Comparison of ENCODE assay signal across 20 cellular contexts in the genomic region with DNA sequence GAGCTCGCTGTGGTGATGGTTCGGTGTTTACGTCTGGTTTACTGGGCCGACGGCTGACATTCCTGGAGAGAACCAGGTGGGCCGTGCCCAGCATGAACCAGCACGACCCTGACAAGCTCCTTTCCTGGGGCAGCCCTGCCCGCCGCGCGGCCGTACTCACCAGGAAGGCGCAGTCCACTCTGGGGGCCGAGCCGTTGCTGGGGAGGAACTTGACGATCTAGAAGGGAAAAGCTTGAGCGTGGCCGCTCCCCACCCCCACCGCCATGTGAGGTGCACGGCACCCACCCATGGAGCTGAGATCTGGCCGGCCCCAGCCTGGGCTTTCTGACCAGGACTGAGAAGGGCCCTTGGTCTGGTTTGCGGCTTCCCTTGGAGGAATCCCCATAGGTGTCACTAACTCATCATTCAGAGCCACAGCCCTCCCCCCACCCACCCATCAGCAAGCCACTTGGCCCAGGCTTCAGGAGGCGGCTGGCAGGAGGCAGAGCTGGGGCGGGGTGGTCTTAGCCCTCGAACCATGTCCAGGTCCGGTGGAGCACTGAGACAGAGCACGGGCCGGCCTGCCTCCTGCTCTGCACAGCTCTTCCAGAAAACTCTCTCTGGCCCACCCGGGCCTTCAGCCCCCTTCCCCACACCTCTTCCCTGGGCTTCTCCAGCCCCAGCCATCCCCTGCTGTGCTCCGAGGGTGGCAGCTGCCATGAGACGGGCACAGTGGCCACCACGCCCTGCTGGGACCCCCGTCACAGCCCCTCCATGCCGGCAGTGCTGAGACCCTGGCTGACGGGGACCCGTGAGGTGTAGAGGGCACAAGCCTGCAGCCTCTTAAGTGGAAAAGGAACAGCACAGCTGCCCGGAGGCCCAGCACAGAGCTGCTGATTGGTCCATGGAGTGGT. TPM values are rescaled to one million over a fixed set of nuclear protein-coding genes. Genes with fewer than 3 reads are reported as not detected.
DNase-seq lines count a peak whose midpoint lies in the region; ATAC-seq, FAIRE-seq and TF ChIP-seq lines count a peak whose summit lies in the region.
"Had no signal": no experiment of that assay in that cellular context is flagged by ENCODE, and none has a peak within 500 bp of the region (broad histone marks: within the 10 kb centered on the region; RNA-seq: fewer than 3 reads in every experiment).

No MANE protein-coding gene starts in this region.

- H3F3A ChIP-seq in GM23248 (ENCODE audit: insufficient read depth) = no peaks in the 10 kb centered on the region

- H3K9me3 ChIP-seq in right lobe of liver (no peaks in the 10 kb centered on the region), HepG2 (ENCODE audit: low read length) (no peaks in the 10 kb centered on the region), endodermal cell (ENCODE audit: control insufficient read depth, low read length) (no peaks in the 10 kb centered on the region), osteoblast (ENCODE audit: low read depth, low read length) (no peaks in the 10 kb centered on the region), GM23248 (ENCODE audit: low read depth) (no peaks in the 10 kb centered on the region)
- H3K9me3 ChIP-seq: Caco-2 had no signal

- intact Hi-C loops in right lobe of liver (cut with DNase I) (no loop called here), HepG2 (cut with micrococcal nuclease; ENCODE audit: unreplicated experiment) (no loop called here)

- ATAC-seq in right lobe of liver (no peak), HepG2 (no peak)
- ATAC-seq in stimulated activated effector memory CD8-positive, alpha-beta T cell treated with anti-CD3 and anti-CD28 coated beads, Interleukin-12 subunit alpha, Interleukin-12 subunit beta, amount 100 ng/mL, for 72 hours = no peak
- ATAC-seq: naive thymus-derived CD8-positive, alpha-beta T cell; Panc1 had no signal

- no peak overlapping the region for H3K4me2 ChIP-seq in HepG2 (ENCODE audit: low read depth, low read length)
- no peak overlapping the region for H3K4me2 ChIP-seq in osteoblast (ENCODE audit: insufficient read depth, low read length)
- no peak overlapping the region for H3K4me2 ChIP-seq in GM23248 (ENCODE audit: unreplicated experiment)

- peaks cover 7% of the 10 kb centered on the region for H3K9me3 Mint-ChIP-seq in endodermal cell
- H3K9me3 Mint-ChIP-seq in stimulated activated effector memory CD8-positive, alpha-beta T cell treated with anti-CD3 and anti-CD28 coated beads, Interleukin-12 subunit alpha, Interleukin-12 subunit beta, amount 100 ng/mL, for 72 hours = no peaks in the 10 kb centered on the region
- H3K9me3 Mint-ChIP-seq: immature natural killer cell had no signal

- POLR2A ChIA-PET in HepG2 (lab: Yijun Ruan, JAX) = no interaction called here

- BruUV-seq in HepG2 (replicated peaks; lab: Mats Ljungman, UMichigan) = no TSS peak

- H3K4me3 ChIP-seq in right lobe of liver (no peak overlapping the region), HepG2 (replicated peaks in 1 of 3; ENCODE audit: insufficient read depth in 1 of 3, low read depth in 2 of 3, low read length in 3 of 3) (no peak overlapping the region), endodermal cell (ENCODE audit: low read length) (no peak overlapping the region), osteoblast (ENCODE audit: insufficient read depth, low read length) (no peak overlapping the region), GM23248 (no peak overlapping the region)
- H3K4me3 ChIP-seq: SK-N-MC had no signal

- H3K4me1 ChIP-seq in right lobe of liver (peaks cover 0 to 14% (median 6%) of the 10 kb centered on the region in 4 donors), HepG2 (ENCODE audit: insufficient read depth, low read length) (no peaks in the 10 kb centered on the region), endodermal cell (ENCODE audit: control insufficient read depth, insufficient read depth, low read length) (no peaks in the 10 kb centered on the region), osteoblast (ENCODE audit: insufficient read depth, low read length) (peaks cover 4% of the 10 kb centered on the region), GM23248 (ENCODE audit: insufficient read depth) (no peaks in the 10 kb centered on the region)
- H3K4me1 ChIP-seq: Caco-2 had no signal

- H3K27ac ChIP-seq in right lobe of liver = no peak overlapping the region
- H3K27ac ChIP-seq in HepG2 (ENCODE audit: extremely low read length, insufficient read depth, low read length) = no peak overlapping the region
- H3K27ac ChIP-seq in endodermal cell (ENCODE audit: low read depth, low read length) = no peak overlapping the region
- H3K27ac ChIP-seq in osteoblast (ENCODE audit: low read depth, low read length) = no peak overlapping the region
- no peak overlapping the region for H3K27ac ChIP-seq in GM23248
- H3K27ac ChIP-seq: SK-N-MC had no signal

- peak in 2 of 3 donors; percentile 40 for DNase-seq in right lobe of liver
- DNase-seq in HepG2 (ENCODE audit: low spot score) = no peak
- DNase-seq in endodermal cell = peak; percentile 41
- peak; percentile 66 for DNase-seq in osteoblast (ENCODE audit: insufficient read length, low spot score, missing footprints)
- no peak for DNase-seq in amygdala (lab: John Stamatoyannopoulos, UW)
- DNase-seq in stimulated activated effector memory CD8-positive, alpha-beta T cell treated with anti-CD3 and anti-CD28 coated beads, Interleukin-12 subunit alpha, Interleukin-12 subunit beta, amount 100 ng/mL, for 72 hours (ENCODE audit: low spot score in 2 of 2) = no peak
- DNase-seq in GM23248 = no peak
- DNase-seq: immature natural killer cell, KG1, mammary epithelial cell, NCI-H2029, substantia nigra, T-helper 9 cell had no signal

- H3K9ac ChIP-seq in HepG2 (ENCODE audit: insufficient read depth, low read depth, low read length) (no peak overlapping the region), endodermal cell (ENCODE audit: extremely low read depth, low read length, poor library complexity, severe bottlenecking) (no peak overlapping the region), GM23248 (no peak overlapping the region)

- H3K79me2 ChIP-seq in HepG2 (ENCODE audit: insufficient read depth, low read length) = no peaks in the 10 kb centered on the region
- no peaks in the 10 kb centered on the region for H3K79me2 ChIP-seq in osteoblast (ENCODE audit: insufficient read depth, low read length)
- no peaks in the 10 kb centered on the region for H3K79me2 ChIP-seq in GM23248 (ENCODE audit: insufficient read depth)

- peaks cover 17% of the 10 kb centered on the region for H3K36me3 Mint-ChIP-seq in endodermal cell (ENCODE audit: low read depth)
- no peaks in the 10 kb centered on the region for H3K36me3 Mint-ChIP-seq in stimulated activated effector memory CD8-positive, alpha-beta T cell treated with anti-CD3 and anti-CD28 coated beads, Interleukin-12 subunit alpha, Interleukin-12 subunit beta, amount 100 ng/mL, for 72 hours
- H3K36me3 Mint-ChIP-seq: immature natural killer cell; naive thymus-derived CD8-positive, alpha-beta T cell had no signal

- CTCF ChIA-PET in HepG2 (lab: Yijun Ruan, JAX; ENCODE audit: low intra/inter-chr PET ratio, low total read pairs) = no interaction called here

- TF ChIP-seq POLR2A in right lobe of liver (IDR thresholded peaks at IDR 0.05) (no peak), HepG2 (IDR thresholded peaks at IDR 0.05; ENCODE audit: insufficient read depth in 1 of 2, low read depth in 2 of 2, low read length in 2 of 2) (no peak)

- TF ChIP-seq CTCF in right lobe of liver (IDR thresholded peaks at IDR 0.05) (no peak), HepG2 (CRISPR knock-in tag; IDR thresholded peaks at IDR 0.05) (no peak), endodermal cell (conservative IDR thresholded peaks at IDR 0.05) (no peak), osteoblast (IDR thresholded peaks at IDR 0.05; ENCODE audit: extremely low read depth, low read depth, low read length) (no peak)

- peaks cover 7% of the 10 kb centered on the region for H3K27me3 Mint-ChIP-seq in endodermal cell (ENCODE audit: insufficient read depth)
- H3K27me3 Mint-ChIP-seq: naive thymus-derived CD8-positive, alpha-beta T cell had no signal

- in situ Hi-C loops in HepG2 (cut with HindIII; ENCODE audit: extremely low pct_ligation_motif_present, low pct_unique_long_range_greater_than_20kb) = no loop called here
- in situ Hi-C loops in GM23248 (cut with MboI) = no loop called here

- no peak for TF ChIP-seq RAD21 in HepG2 (CRISPR knock-in tag; IDR thresholded peaks at IDR 0.05)

- H3K27me3 ChIP-seq in right lobe of liver = no peaks in the 10 kb centered on the region
- no peaks in the 10 kb centered on the region for H3K27me3 ChIP-seq in HepG2 (ENCODE audit: control insufficient read depth in 1 of 2, insufficient read depth in 2 of 2, low read length in 2 of 2)
- H3K27me3 ChIP-seq in endodermal cell (ENCODE audit: control insufficient read depth, insufficient read depth, low read length, poor library complexity, severe bottlenecking) = no peaks in the 10 kb centered on the region
- peaks cover 6% of the 10 kb centered on the region for H3K27me3 ChIP-seq in osteoblast (ENCODE audit: insufficient read depth, low read length)
- no peaks in the 10 kb centered on the region for H3K27me3 ChIP-seq in GM23248 (replicated peaks; ENCODE audit: insufficient read depth)

- no peaks in the 10 kb centered on the region for H3K9me2 ChIP-seq in GM23248 (ENCODE audit: insufficient read depth)

- no peak for TF ChIP-seq EP300 in HepG2 (IDR thresholded peaks at IDR 0.05; ENCODE audit: low read depth in 2 of 2, low read length in 2 of 2)
- TF ChIP-seq EP300 in HepG2 (CRISPR knock-in tag; IDR thresholded peaks at IDR 0.05; ENCODE audit: borderline replicate concordance) = no peak

- no peak for FAIRE-seq in HepG2 (lab: Jason Lieb, UNC)
- FAIRE-seq: endometrium had no signal

- 89% methylated on average over 5 of the region's 37 CpGs for WGBS in right lobe of liver (ENCODE audit: insufficient coverage, low coverage, low lambda C conversion rate, missing lambda C conversion rate)
- WGBS in HepG2 (ENCODE audit: low lambda C conversion rate) = 87% methylated on average over 22 of the region's 37 CpGs
- WGBS in endodermal cell (ENCODE audit: insufficient coverage in 1 of 2, insufficient read length in 1 of 2), 2 experiments = 94 to 98% methylated on average over 23 to 37 of the region's 37 CpGs
- 86 to 89% methylated on average over 27 to 37 of the region's 37 CpGs for WGBS in GM23248 (ENCODE audit: low coverage in 1 of 2, low lambda C conversion rate in 2 of 2, missing lambda C conversion rate in 2 of 2), 2 experiments

- H3K36me3 ChIP-seq in right lobe of liver = no peaks in the 10 kb centered on the region
- no peaks in the 10 kb centered on the region for H3K36me3 ChIP-seq in HepG2 (replicated peaks in 1 of 2; ENCODE audit: control insufficient read depth in 1 of 2, insufficient read depth in 2 of 2, low read length in 2 of 2)
- H3K36me3 ChIP-seq in endodermal cell (ENCODE audit: control insufficient read depth, insufficient read depth, low read length) = no peaks in the 10 kb centered on the region
- H3K36me3 ChIP-seq in osteoblast (ENCODE audit: insufficient read depth, low read length) = no peaks in the 10 kb centered on the region
- no peaks in the 10 kb centered on the region for H3K36me3 ChIP-seq in GM23248 (ENCODE audit: low read depth)

- H2AFZ ChIP-seq in HepG2 (ENCODE audit: low read length) = no peak overlapping the region
- no peak overlapping the region for H2AFZ ChIP-seq in osteoblast (ENCODE audit: low read length)
- H2AFZ ChIP-seq in GM23248 = no peak overlapping the region

- no peak overlapping the region for H3K4me3 Mint-ChIP-seq in endodermal cell
- H3K4me3 Mint-ChIP-seq in stimulated activated effector memory CD8-positive, alpha-beta T cell treated with anti-CD3 and anti-CD28 coated beads, Interleukin-12 subunit alpha, Interleukin-12 subunit beta, amount 100 ng/mL, for 72 hours = no peak overlapping the region
- H3K4me3 Mint-ChIP-seq: naive thymus-derived CD8-positive, alpha-beta T cell had no signal

- no peak overlapping the region for H3K27ac Mint-ChIP-seq in endodermal cell
- no peak overlapping the region for H3K27ac Mint-ChIP-seq in stimulated activated effector memory CD8-positive, alpha-beta T cell treated with anti-CD3 and anti-CD28 coated beads, Interleukin-12 subunit alpha, Interleukin-12 subunit beta, amount 100 ng/mL, for 72 hours
- H3K27ac Mint-ChIP-seq: naive thymus-derived CD8-positive, alpha-beta T cell had no signal

- H4K20me1 ChIP-seq in HepG2 (ENCODE audit: insufficient read depth, low read length) = no peaks in the 10 kb centered on the region
- no peaks in the 10 kb centered on the region for H4K20me1 ChIP-seq in osteoblast (ENCODE audit: insufficient read depth, low read length)
- no peaks in the 10 kb centered on the region for H4K20me1 ChIP-seq in GM23248 (ENCODE audit: insufficient read depth)

- peaks cover 5% of the 10 kb centered on the region for H3K4me1 Mint-ChIP-seq in endodermal cell
- H3K4me1 Mint-ChIP-seq in stimulated activated effector memory CD8-positive, alpha-beta T cell treated with anti-CD3 and anti-CD28 coated beads, Interleukin-12 subunit alpha, Interleukin-12 subunit beta, amount 100 ng/mL, for 72 hours = peaks cover 12% of the 10 kb centered on the region

RNA-seq across cellular contexts. Expression of a gene that starts 6.2 kb away (rescaled TPM):
- total RNA-seq in right lobe of liver (not detected), HepG2 (2016; rRNA removed; fragmentation: Illumina TruSeq; extraction: Trizol) (not detected in 2 replicates), endodermal cell (not detected), osteoblast (not detected in 2 replicates)
- total RNA-seq in HepG2 (2016; cell fraction: cytosol; rRNA removed; fragmentation: Illumina TruSeq; extraction: Trizol; ENCODE audit: low read depth) = not detected in 2 replicates
- total RNA-seq in HepG2 (2016; cell fraction: insoluble cytoplasmic fraction; rRNA removed; fragmentation: Illumina TruSeq; extraction: Trizol) = not detected in 2 replicates
- total RNA-seq in HepG2 (2016; cell fraction: membrane; rRNA removed; fragmentation: Illumina TruSeq; extraction: Trizol) = not detected in 2 replicates
- total RNA-seq in HepG2 (2016; cell fraction: nucleus; rRNA removed; fragmentation: Illumina TruSeq; extraction: Trizol) = not detected in 2 replicates
- polyA plus RNA-seq in HepG2 (2011; rRNA removed) (not detected in 2 replicates), GM23248 (2016; fragmentation: Nextera tagmentation; extraction: Ambion mirVana) (not detected in 2 replicates)
- polyA plus RNA-seq in HepG2 (2011; cell fraction: cytosol; rRNA removed) = not detected in 2 replicates
- polyA plus RNA-seq in HepG2 (2011; cell fraction: nucleus; rRNA removed) = not detected in 2 replicates
- not detected in 2 replicates for polyA plus RNA-seq in HepG2 (2012)
- not detected in 2 replicates for polyA plus RNA-seq in HepG2 (2016; cell fraction: cytosol; fragmentation: Illumina TruSeq; extraction: Trizol; ENCODE audit: low read depth)
- not detected in 2 replicates for polyA plus RNA-seq in HepG2 (2016; cell fraction: insoluble cytoplasmic fraction; fragmentation: Illumina TruSeq; extraction: Trizol; ENCODE audit: low read depth)
- polyA plus RNA-seq in HepG2 (2016; cell fraction: membrane; fragmentation: Illumina TruSeq; extraction: Trizol; ENCODE audit: low read depth) = not detected in 2 replicates
- polyA plus RNA-seq in HepG2 (2016; cell fraction: nucleus; fragmentation: Illumina TruSeq; extraction: Trizol; ENCODE audit: insufficient read depth, low read depth) = not detected in 2 replicates
- not detected in 2 replicates for polyA minus RNA-seq in HepG2 (2011; rRNA and poly(A)+ RNA removed; ENCODE audit: low replicate concordance)
- not detected in 2 replicates for polyA minus RNA-seq in HepG2 (2011; cell fraction: cytosol; rRNA and poly(A)+ RNA removed)
- not detected in 2 replicates for polyA minus RNA-seq in HepG2 (2011; cell fraction: nucleus; rRNA and poly(A)+ RNA removed)
- not detected for polyA plus RNA-seq in endodermal cell (2013, experiment 1 of 2)
- polyA plus RNA-seq in endodermal cell (2013, experiment 2 of 2) = not detected
- total RNA-seq in GM23248 (2014; rRNA removed; shearing (Covaris generic)) = not detected in 2 replicates
- total RNA-seq: Caco-2; cerebellum; Daoy; mammary epithelial cell; naive thymus-derived CD8-positive, alpha-beta T cell had no signal
- polyA plus RNA-seq: immature natural killer cell; mammary epithelial cell; naive thymus-derived CD8-positive, alpha-beta T cell had no signal

RNA-seq across cellular contexts. Expression of a gene that starts 15.3 kb away (rescaled TPM):
- total RNA-seq in right lobe of liver = not detected
- total RNA-seq in HepG2 (2016; rRNA removed; fragmentation: Illumina TruSeq; extraction: Trizol) = 0.07 TPM in 1 of 2 replicates, not detected in the other
- total RNA-seq in HepG2 (2016; cell fraction: cytosol; rRNA removed; fragmentation: Illumina TruSeq; extraction: Trizol; ENCODE audit: low read depth) = 0.09 and 0.20 TPM in 2 replicates
- total RNA-seq in HepG2 (2016; cell fraction: insoluble cytoplasmic fraction; rRNA removed; fragmentation: Illumina TruSeq; extraction: Trizol) = not detected in 2 replicates
- 0.06 TPM in 1 of 2 replicates, not detected in the other for total RNA-seq in HepG2 (2016; cell fraction: membrane; rRNA removed; fragmentation: Illumina TruSeq; extraction: Trizol)
- total RNA-seq in HepG2 (2016; cell fraction: nucleus; rRNA removed; fragmentation: Illumina TruSeq; extraction: Trizol) = 0.16 and 0.19 TPM in 2 replicates
- polyA plus RNA-seq in HepG2 (2011; rRNA removed) = 0.03 and 0.12 TPM in 2 replicates
- polyA plus RNA-seq in HepG2 (2011; cell fraction: cytosol; rRNA removed) = 0.04 and 0.06 TPM in 2 replicates
- 0.21 and 0.24 TPM in 2 replicates for polyA plus RNA-seq in HepG2 (2011; cell fraction: nucleus; rRNA removed)
- not detected in 2 replicates for polyA plus RNA-seq in HepG2 (2012)
- 0.03 TPM in 2 replicates for polyA plus RNA-seq in HepG2 (2016; cell fraction: cytosol; fragmentation: Illumina TruSeq; extraction: Trizol; ENCODE audit: low read depth)
- not detected in 2 replicates for polyA plus RNA-seq in HepG2 (2016; cell fraction: insoluble cytoplasmic fraction; fragmentation: Illumina TruSeq; extraction: Trizol; ENCODE audit: low read depth)
- not detected in 2 replicates for polyA plus RNA-seq in HepG2 (2016; cell fraction: membrane; fragmentation: Illumina TruSeq; extraction: Trizol; ENCODE audit: low read depth)
- 0.13 TPM in 1 of 2 replicates, not detected in the other for polyA plus RNA-seq in HepG2 (2016; cell fraction: nucleus; fragmentation: Illumina TruSeq; extraction: Trizol; ENCODE audit: insufficient read depth, low read depth)
- 0.06 TPM in 1 of 2 replicates, not detected in the other for polyA minus RNA-seq in HepG2 (2011; rRNA and poly(A)+ RNA removed; ENCODE audit: low replicate concordance)
- polyA minus RNA-seq in HepG2 (2011; cell fraction: cytosol; rRNA and poly(A)+ RNA removed) = not detected in 2 replicates
- 0.12 and 0.13 TPM in 2 replicates for polyA minus RNA-seq in HepG2 (2011; cell fraction: nucleus; rRNA and poly(A)+ RNA removed)
- total RNA-seq in endodermal cell = 1 to 10 TPM; 1.7 to 2.5 TPM
- polyA plus RNA-seq in endodermal cell (2013, experiment 1 of 2) = 0.25 TPM
- polyA plus RNA-seq in endodermal cell (2013, experiment 2 of 2) = 0.17 TPM
- not detected in 2 replicates for total RNA-seq in osteoblast
- not detected in 2 replicates for total RNA-seq in GM23248 (2014; rRNA removed; shearing (Covaris generic))
- polyA plus RNA-seq in GM23248 (2016; fragmentation: Nextera tagmentation; extraction: Ambion mirVana) = not detected in 2 replicates
- total RNA-seq: Caco-2; Daoy; naive thymus-derived CD8-positive, alpha-beta T cell had no signal
- polyA plus RNA-seq: immature natural killer cell; mammary epithelial cell; naive thymus-derived CD8-positive, alpha-beta T cell had no signal

Comparison
In these comparisons a context has a peak if more than half of its experiments do, and no peak if none do; other contexts are left out.
1. DNase-seq: peak in right lobe of liver (2 of 3), endodermal cell (single experiment) and osteoblast (single experiment); none in HepG2 (single experiment), amygdala (0 of 56), stimulated activated effector memory CD8-positive, alpha-beta T cell treated with anti-CD3 and anti-CD28 coated beads, Interleukin-12 subunit alpha, Interleukin-12 subunit beta, amount 100 ng/mL, for 72 hours (0 of 2) and GM23248 (single experiment).